ENCODE assay signal across 8 cellular contexts in genomic region chr3:42118762-42119361, GRCh38. TPM values are rescaled to one million over a fixed set of nuclear protein-coding genes. Genes with fewer than 3 reads are reported as not detected.
A peak's percentile ranks its signal among the peaks of the same experiment; 100 is the strongest.
DNase-seq lines count a peak whose midpoint lies in the region; ATAC-seq and TF ChIP-seq lines count a peak whose summit lies in the region.

No MANE protein-coding gene starts in this region.

- no peak overlapping the region for H3K9ac ChIP-seq in NT2/D1 (ENCODE audit: insufficient read length, low read depth)

- ATAC-seq in GM19035 (IDR thresholded peaks at IDR 0.05; ENCODE audit: unreplicated experiment) (peak; percentile 67), HG03103 (IDR thresholded peaks at IDR 0.05; ENCODE audit: low read depth, unreplicated experiment) (peak; percentile 54)

- no peaks in the 10 kb centered on the region for H3K9me3 ChIP-seq in NT2/D1 (ENCODE audit: insufficient read depth, low read length)

- peak overlapping the region; percentile 82 for H3K27ac Mint-ChIP-seq in mesothelial cell of epicardium

- peak; percentile 62 for DNase-seq in Daoy (ENCODE audit: low read depth)
- peak; percentile 47 for DNase-seq in NT2/D1 (ENCODE audit: low read depth, low spot score)
- no peak for DNase-seq in coronary artery (ENCODE audit: low spot score)
- no peak for DNase-seq in mesothelial cell of epicardium (ENCODE audit: low spot score in 2 of 2, unreplicated experiment in 2 of 2)
- DNase-seq in dedifferentiated amniotic fluid mesenchymal stem cell (ENCODE audit: extremely low spot score), result no peak
- no peak for DNase-seq in T-helper 9 cell

- H3K27me3 Mint-ChIP-seq in mesothelial cell of epicardium (ENCODE audit: low read depth), result no peaks in the 10 kb centered on the region

- H3K36me3 Mint-ChIP-seq in mesothelial cell of epicardium, result no peaks in the 10 kb centered on the region

- no peaks in the 10 kb centered on the region for H3K36me3 ChIP-seq in NT2/D1 (ENCODE audit: insufficient read depth, insufficient read length, low read length)

- peaks cover 5% of the 10 kb centered on the region for H3K4me1 ChIP-seq in NT2/D1 (ENCODE audit: insufficient read depth, insufficient read length)

- H3K4me1 Mint-ChIP-seq in mesothelial cell of epicardium, result peaks cover 44% of the 10 kb centered on the region

- TF ChIP-seq CTCF in coronary artery (IDR thresholded peaks at IDR 0.05) (no peak), mesothelial cell of epicardium (IDR thresholded peaks at IDR 0.05; ENCODE audit: unreplicated experiment) (no peak)

- no peak overlapping the region for H3K4me3 Mint-ChIP-seq in mesothelial cell of epicardium

- no peaks in the 10 kb centered on the region for H3K9me3 Mint-ChIP-seq in mesothelial cell of epicardium

- H3K4me3 ChIP-seq in NT2/D1 (ENCODE audit: insufficient read length, low read depth) (no peak overlapping the region), coronary artery (no peak overlapping the region)

- H3K27ac ChIP-seq in coronary artery, result peak overlapping the region; percentile 9 to 54

- H3K27me3 ChIP-seq in NT2/D1 (ENCODE audit: insufficient read depth, insufficient read length), result no peaks in the 10 kb centered on the region

RNA-seq across cellular contexts. Expression of gene TRAK1, which starts 27.7 kb away (rescaled TPM):
- 7.1 and 7.4 TPM in 2 replicates for total RNA-seq in Daoy (2014; rRNA removed; shearing (Covaris generic))
- total RNA-seq in mesothelial cell of epicardium, result 49.0 to 50.7 TPM (median 50.3 TPM) in 3 replicates

Comparison
In these comparisons a context has a peak if more than half of its experiments do, and no peak if none do; other contexts are left out.
1. DNase-seq: peak in Daoy (single experiment) and NT2/D1 (single experiment); none in coronary artery (single experiment), mesothelial cell of epicardium (0 of 2), dedifferentiated amniotic fluid mesenchymal stem cell (single experiment) and T-helper 9 cell (single experiment).